8 cellular contexts compared by ENCODE assay signal in the genomic region with DNA sequence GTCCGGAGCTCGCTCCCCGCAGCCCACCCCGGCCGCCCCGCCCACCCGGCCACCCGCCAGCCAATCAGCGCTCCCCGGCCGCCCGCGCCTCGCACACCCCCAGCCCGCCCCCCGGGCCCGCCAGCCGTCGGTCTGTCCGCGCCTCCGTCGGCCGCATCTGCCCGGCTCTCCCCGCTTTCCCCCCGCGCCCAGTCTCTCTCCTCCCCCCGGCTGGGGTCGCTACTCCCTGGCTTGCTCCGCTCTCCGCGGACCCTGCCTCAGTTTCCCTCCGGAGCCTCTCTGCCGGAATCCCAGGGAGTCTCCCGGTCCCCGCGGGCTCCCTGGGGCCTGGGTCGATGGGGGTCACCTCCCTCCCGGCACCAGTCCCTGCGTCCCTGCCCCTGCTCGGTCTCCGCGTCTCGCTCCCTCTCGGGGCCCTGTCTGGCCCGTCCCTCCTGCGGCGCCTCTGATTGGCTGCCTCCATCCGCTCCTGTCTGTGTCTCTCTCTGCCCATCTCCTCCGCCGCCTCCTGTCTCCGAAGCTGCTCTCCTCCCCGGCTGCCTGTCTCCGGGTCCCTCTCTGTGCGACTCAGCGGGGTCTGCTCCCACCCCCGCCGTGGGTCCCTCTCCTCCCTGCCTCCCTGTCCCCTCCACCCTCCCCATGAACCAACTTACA. TPM values are rescaled to one million over a fixed set of nuclear protein-coding genes. Genes with fewer than 3 reads are reported as not detected.
A peak's percentile ranks its signal among the peaks of the same experiment; 100 is the strongest.
DNase-seq lines count a peak whose midpoint lies in the region; ATAC-seq, FAIRE-seq and TF ChIP-seq lines count a peak whose summit lies in the region.

No MANE protein-coding gene starts in this region.

- H3K36me3 ChIP-seq in Panc1 (ENCODE audit: control insufficient read depth, insufficient read depth, low read length), result no peaks in the 10 kb centered on the region

- intact Hi-C loops in Panc1 (cut with micrococcal nuclease; ENCODE audit: unreplicated experiment), result loop anchor here (10.0 kb wide), 1 partner anchor 75 kb away; no protein-coding TSS in a partner anchor

- peaks cover 61% of the 10 kb centered on the region for H3K4me1 ChIP-seq in A549
- peaks cover 29% of the 10 kb centered on the region for H3K4me1 ChIP-seq in Panc1 (ENCODE audit: control insufficient read depth, insufficient read depth, low read length)

- in situ Hi-C loops in Panc1 (cut with HindIII; ENCODE audit: low pct_unique_long_range_greater_than_20kb, low sequenced_read_pairs), result no loop called here
- in situ Hi-C loops in T47D (cut with HindIII; ENCODE audit: low pct_unique_long_range_greater_than_20kb, low sequenced_read_pairs), result no loop called here

- no peak for FAIRE-seq in A549 (lab: Jason Lieb, UNC)

- no peak for TF ChIP-seq POLR2A in A549 (IDR thresholded peaks at IDR 0.05; ENCODE audit: low read length)

- POLR2A ChIA-PET in A549 (lab: Yijun Ruan, JAX) (interaction anchor here (1.2 to 2.8 kb wide), 4 partner anchors 14 to 30 kb away, joined by 3 to 13 read pairs (median 8); a partner anchor contains a TSS), Panc1 (lab: Charles Lee) (no interaction called here)

- peak; percentile 86 to 98 for DNase-seq in A549 (ENCODE audit: low read depth in 1 of 2, low spot score in 1 of 2)
- peak; percentile 64 for DNase-seq in GM19238 (ENCODE audit: insufficient read length, low spot score)
- no peak for DNase-seq in Panc1 (ENCODE audit: low read depth, low spot score)
- peak; percentile 51 to 85 for DNase-seq in T47D (ENCODE audit: low read depth in 1 of 2, low spot score in 1 of 2)
- peak; percentile 86 for DNase-seq in left kidney (ENCODE audit: low read depth, low spot score)

- no peak for TF ChIP-seq RAD21 in A549 (conservative IDR thresholded peaks at IDR 0.05 in 1 of 2, IDR thresholded peaks at IDR 0.05 in 1 of 2)

- no peak for TF ChIP-seq EP300 in A549 (IDR thresholded peaks at IDR 0.05)

- peak overlapping the region; percentile 85 for H3K4me3 ChIP-seq in A549
- peak overlapping the region; percentile 42 to 70 for H3K4me3 ChIP-seq in Panc1 (ENCODE audit: low read depth in 2 of 2, low read length in 2 of 2)

- H3K27me3 ChIP-seq in Panc1 (ENCODE audit: control insufficient read depth, insufficient read depth, low read length), result no peaks in the 10 kb centered on the region

- no peak for TF ChIP-seq CTCF in A549 (IDR thresholded peaks at IDR 0.05)
- TF ChIP-seq CTCF in Panc1 (IDR thresholded peaks at IDR 0.05), result no peak

- no peaks in the 10 kb centered on the region for H3K9me3 ChIP-seq in A549
- no peaks in the 10 kb centered on the region for H3K9me3 ChIP-seq in Panc1 (ENCODE audit: control insufficient read depth, insufficient read depth, low read depth, low read length)

- CTCF ChIA-PET in A549 (lab: Yijun Ruan, JAX), result interaction anchor here (0.7 to 14.8 kb wide), 8 partner anchors 10 to 229 kb away, joined by 3 to 105 read pairs (median 10); a partner anchor contains a TSS
- CTCF ChIA-PET in Panc1 (lab: Charles Lee), result no interaction called here

- ATAC-seq in A549 (peak; percentile 45 to 71), Panc1 (peak; percentile 70), HG03097 (IDR thresholded peaks at IDR 0.05; ENCODE audit: low FRiP score, unreplicated experiment) (no peak), HG03439 (IDR thresholded peaks at IDR 0.05; ENCODE audit: unreplicated experiment) (no peak), HG03175 (IDR thresholded peaks at IDR 0.05; ENCODE audit: unreplicated experiment) (no peak)

- 0% methylated on average over 19 of the region's 59 CpGs for WGBS in A549 (ENCODE audit: missing lambda C conversion rate)

- no TSS peak for BruUV-seq in Panc1 (replicated peaks; lab: Mats Ljungman, UMichigan)

- H3K4me2 ChIP-seq in A549, result peak overlapping the region; percentile 93

- peak overlapping the region; percentile 91 to 96 for H3K27ac ChIP-seq in A549
- H3K27ac ChIP-seq in Panc1 (ENCODE audit: low read length), result no peak overlapping the region

TF ChIP-seq in A549, 52 proteins besides CTCF, POLR2A, EP300 and RAD21 (continues in another document):
- TF ChIP-seq RFX5 (IDR thresholded peaks at IDR 0.05), result no peak
- TF ChIP-seq TP53 (CRISPR knock-in tag; IDR thresholded peaks at IDR 0.05), result no peak
- no peak for TF ChIP-seq ZC3H11A (IDR thresholded peaks at IDR 0.05)
- TF ChIP-seq HOXB5 (CRISPR knock-in tag; IDR thresholded peaks at IDR 0.05), result no peak
- peak; percentile 59; the same call in 1 of the 2 replicates for TF ChIP-seq HOXA7 (CRISPR knock-in tag; IDR thresholded peaks at IDR 0.05)
- TF ChIP-seq RARB (CRISPR knock-in tag; IDR thresholded peaks at IDR 0.05), result peak; percentile 91
- TF ChIP-seq, protein P1, sequence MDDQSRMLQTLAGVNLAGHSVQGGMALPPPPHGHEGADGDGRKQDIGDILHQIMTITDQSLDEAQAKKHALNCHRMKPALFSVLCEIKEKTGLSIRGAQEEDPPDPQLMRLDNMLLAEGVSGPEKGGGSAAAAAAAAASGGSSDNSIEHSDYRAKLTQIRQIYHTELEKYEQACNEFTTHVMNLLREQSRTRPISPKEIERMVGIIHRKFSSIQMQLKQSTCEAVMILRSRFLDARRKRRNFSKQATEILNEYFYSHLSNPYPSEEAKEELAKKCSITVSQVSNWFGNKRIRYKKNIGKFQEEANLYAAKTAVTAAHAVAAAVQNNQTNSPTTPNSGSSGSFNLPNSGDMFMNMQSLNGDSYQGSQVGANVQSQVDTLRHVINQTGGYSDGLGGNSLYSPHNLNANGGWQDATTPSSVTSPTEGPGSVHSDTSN (IDR thresholded peaks at IDR 0.05), result peak; percentile 25; the same call in 1 of the 2 replicates
- peak; percentile 86; the same call in 1 of the 2 replicates for TF ChIP-seq FOSB (CRISPR knock-in tag; IDR thresholded peaks at IDR 0.05)
- TF ChIP-seq CHD2 (IDR thresholded peaks at IDR 0.05; ENCODE audit: low read length, partially characterized antibody), result no peak
- TF ChIP-seq, protein P2, sequence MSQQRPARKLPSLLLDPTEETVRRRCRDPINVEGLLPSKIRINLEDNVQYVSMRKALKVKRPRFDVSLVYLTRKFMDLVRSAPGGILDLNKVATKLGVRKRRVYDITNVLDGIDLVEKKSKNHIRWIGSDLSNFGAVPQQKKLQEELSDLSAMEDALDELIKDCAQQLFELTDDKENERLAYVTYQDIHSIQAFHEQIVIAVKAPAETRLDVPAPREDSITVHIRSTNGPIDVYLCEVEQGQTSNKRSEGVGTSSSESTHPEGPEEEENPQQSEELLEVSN (IDR thresholded peaks at IDR 0.05; ENCODE audit: borderline replicate concordance, low read depth), result no peak
- peak; percentile 26; the same call in 1 of the 2 replicates for TF ChIP-seq GATA3 (IDR thresholded peaks at IDR 0.05; ENCODE audit: borderline replicate concordance)
- peak; percentile 97 for TF ChIP-seq TFCP2L1 (CRISPR knock-in tag; IDR thresholded peaks at IDR 0.05)
- TF ChIP-seq, protein P3, sequence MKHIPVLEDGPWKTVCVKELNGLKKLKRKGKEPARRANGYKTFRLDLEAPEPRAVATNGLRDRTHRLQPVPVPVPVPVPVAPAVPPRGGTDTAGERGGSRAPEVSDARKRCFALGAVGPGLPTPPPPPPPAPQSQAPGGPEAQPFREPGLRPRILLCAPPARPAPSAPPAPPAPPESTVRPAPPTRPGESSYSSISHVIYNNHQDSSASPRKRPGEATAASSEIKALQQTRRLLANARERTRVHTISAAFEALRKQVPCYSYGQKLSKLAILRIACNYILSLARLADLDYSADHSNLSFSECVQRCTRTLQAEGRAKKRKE (CRISPR knock-in tag; IDR thresholded peaks at IDR 0.05; ENCODE audit: low read depth), result no peak; the same call in 1 of the 2 replicates
- no peak for TF ChIP-seq HDAC2 (IDR thresholded peaks at IDR 0.05)

RNA-seq across cellular contexts. Expression of a gene that starts 0.5 kb away (rescaled TPM):
- polyA plus RNA-seq in A549 (2011; rRNA removed) (42.1 and 52.4 TPM in 2 replicates), A549 (2017; fragmentation: RNase III; extraction: RNeasy Plus Mini Kit Qiagen cat#74134 plus additional on column Dnase treatment) (91.7 to 115 TPM (median 100.0 TPM) in 3 replicates)
- polyA plus RNA-seq in A549 (2012; cell fraction: cytosol; rRNA removed), result 27.4 and 54.2 TPM in 2 replicates
- 89.3 and 99.2 TPM in 2 replicates for polyA plus RNA-seq in A549 (2012; cell fraction: nucleus; rRNA removed)
- 19.6 and 26.4 TPM in 2 replicates for polyA minus RNA-seq in A549 (2011; rRNA and poly(A)+ RNA removed)
- 4.4 TPM for total RNA-seq in Panc1 (2021; ENCODE audit: unreplicated experiment)
- polyA plus RNA-seq in Panc1 (2012; ENCODE audit: insufficient read length), result 3.6 TPM

RNA-seq across cellular contexts. Expression of a gene that starts 6.7 kb away (rescaled TPM):
- polyA plus RNA-seq in A549 (2011; rRNA removed), result not detected in 2 replicates
- polyA plus RNA-seq in A549 (2012; cell fraction: cytosol; rRNA removed), result 0.01 TPM in 1 of 2 replicates, not detected in the other
- 0.20 and 0.23 TPM in 2 replicates for polyA plus RNA-seq in A549 (2012; cell fraction: nucleus; rRNA removed)
- 0.05 TPM in 3 replicates for polyA plus RNA-seq in A549 (2017; fragmentation: RNase III; extraction: RNeasy Plus Mini Kit Qiagen cat#74134 plus additional on column Dnase treatment)
- not detected in 2 replicates for polyA minus RNA-seq in A549 (2011; rRNA and poly(A)+ RNA removed)
- not detected for total RNA-seq in Panc1 (2021; ENCODE audit: unreplicated experiment)
- not detected for polyA plus RNA-seq in Panc1 (2012; ENCODE audit: insufficient read length)

RNA-seq across cellular contexts. Expression of a gene that starts 6.8 kb away (rescaled TPM):
- polyA plus RNA-seq in A549 (2011; rRNA removed) (0.58 and 1.1 TPM in 2 replicates), A549 (2017; fragmentation: RNase III; extraction: RNeasy Plus Mini Kit Qiagen cat#74134 plus additional on column Dnase treatment) (1.2 to 1.9 TPM (median 1.7 TPM) in 3 replicates)
- polyA plus RNA-seq in A549 (2012; cell fraction: cytosol; rRNA removed), result 1.6 and 1.9 TPM in 2 replicates
- polyA plus RNA-seq in A549 (2012; cell fraction: nucleus; rRNA removed), result 11.6 and 14.4 TPM in 2 replicates
- 0.41 TPM in 1 of 2 replicates, not detected in the other for polyA minus RNA-seq in A549 (2011; rRNA and poly(A)+ RNA removed)
- 0.74 TPM for total RNA-seq in Panc1 (2021; ENCODE audit: unreplicated experiment)
- not detected for polyA plus RNA-seq in Panc1 (2012; ENCODE audit: insufficient read length)

RNA-seq across cellular contexts. Expression of a gene that starts 14.3 kb away (rescaled TPM):
- polyA plus RNA-seq in A549 (2011; rRNA removed) (0.37 and 0.70 TPM in 2 replicates), A549 (2017; fragmentation: RNase III; extraction: RNeasy Plus Mini Kit Qiagen cat#74134 plus additional on column Dnase treatment) (2.5 to 3.6 TPM (median 2.7 TPM) in 3 replicates)
- 2.0 and 2.9 TPM in 2 replicates for polyA plus RNA-seq in A549 (2012; cell fraction: cytosol; rRNA removed)
- 1.8 and 4.0 TPM in 2 replicates for polyA plus RNA-seq in A549 (2012; cell fraction: nucleus; rRNA removed)
- polyA minus RNA-seq in A549 (2011; rRNA and poly(A)+ RNA removed), result 0.37 and 0.44 TPM in 2 replicates
- total RNA-seq in Panc1 (2021; ENCODE audit: unreplicated experiment), result 7.4 TPM
- 25.3 TPM for polyA plus RNA-seq in Panc1 (2012; ENCODE audit: insufficient read length)

RNA-seq across cellular contexts. Expression of a gene that starts 15.3 kb away (rescaled TPM):
- polyA plus RNA-seq in A549 (2011; rRNA removed) (0.78 and 0.82 TPM in 2 replicates), A549 (2017; fragmentation: RNase III; extraction: RNeasy Plus Mini Kit Qiagen cat#74134 plus additional on column Dnase treatment) (3.1 to 6.4 TPM (median 3.9 TPM) in 3 replicates)
- 0.66 and 1.00 TPM in 2 replicates for polyA plus RNA-seq in A549 (2012; cell fraction: cytosol; rRNA removed)
- polyA plus RNA-seq in A549 (2012; cell fraction: nucleus; rRNA removed), result 4.6 and 7.0 TPM in 2 replicates
- polyA minus RNA-seq in A549 (2011; rRNA and poly(A)+ RNA removed), result 0.74 and 1.2 TPM in 2 replicates
- total RNA-seq in Panc1 (2021; ENCODE audit: unreplicated experiment), result 5.6 TPM
- 8.4 TPM for polyA plus RNA-seq in Panc1 (2012; ENCODE audit: insufficient read length)

Comparison
In these comparisons a context has a peak if more than half of its experiments do, and no peak if none do; other contexts are left out.
1. ATAC-seq: peak in A549 (2 of 2) and Panc1 (single experiment); none in HG03097 (single experiment), HG03439 (single experiment) and HG03175 (single experiment).